24 cellular contexts compared by ENCODE assay signal in the genomic region with DNA sequence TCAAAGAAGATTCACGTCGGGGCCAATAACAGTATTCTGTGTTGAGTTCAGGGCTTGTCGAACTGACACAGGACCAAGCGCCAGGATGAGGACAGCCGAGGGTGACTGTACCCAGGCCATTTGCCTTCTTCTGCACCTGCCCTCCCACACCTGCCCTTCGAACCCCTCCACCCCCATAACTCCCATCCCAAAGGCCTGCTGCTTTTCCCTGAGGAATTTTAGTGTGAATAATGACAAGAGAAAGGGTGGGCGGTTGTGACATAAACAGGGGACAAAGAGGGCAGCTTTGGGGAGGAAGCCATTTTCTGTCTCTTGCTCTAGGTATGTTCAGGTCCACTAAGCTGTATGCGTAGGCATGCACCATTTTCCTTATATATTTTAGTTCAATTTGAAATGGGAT. TPM values are rescaled to one million over a fixed set of nuclear protein-coding genes. Genes with fewer than 3 reads are reported as not detected.
DNase-seq lines count a peak whose midpoint lies in the region; ATAC-seq and TF ChIP-seq lines count a peak whose summit lies in the region.
"Had no signal": no experiment of that assay in that cellular context is flagged by ENCODE, and none has a peak within 500 bp of the region (broad histone marks: within the 10 kb centered on the region; RNA-seq: fewer than 3 reads in every experiment).

No MANE protein-coding gene starts in this region.

- H3K36me3 ChIP-seq in HEK293 (ENCODE audit: control insufficient read depth in 2 of 2, insufficient read depth in 1 of 2, low read length in 2 of 2) (no peaks in the 10 kb centered on the region), sigmoid colon (no peaks in the 10 kb centered on the region)
- H3K36me3 ChIP-seq: BE2C; BLaER1 treated with 17β-estradiol and CSF1 and Interleukin-3, amounts not matched to agents 10 nM and 100 nM had no signal

- CTCF ChIA-PET in HEK293 (lab: Yijun Ruan, JAX), result interaction anchor here (0.6 kb wide), 1 partner anchor 320 kb away, joined by 5 read pairs; no protein-coding TSS in a partner anchor

- H3K27ac ChIP-seq in HEK293 (ENCODE audit: extremely low read depth, low read depth, low read length) (no peak overlapping the region), sigmoid colon (no peak overlapping the region)
- H3K27ac ChIP-seq: A549; BLaER1 treated with 17β-estradiol and CSF1 and Interleukin-3, amounts not matched to agents 10 nM and 100 nM had no signal

- TF ChIP-seq CTCF in HEK293 (tag by site-specific recombination; IDR thresholded peaks at IDR 0.05) (no peak), sigmoid colon (IDR thresholded peaks at IDR 0.05) (no peak)

- intact Hi-C loops in sigmoid colon (cut with DNase I), result no loop called here

- POLR2A ChIA-PET in HEK293 (lab: Yijun Ruan, JAX), result no interaction called here

- DNase-seq in activated CD8-positive, alpha-beta memory T cell treated with anti-CD3 and anti-CD28 coated beads, Interleukin-2, amount 50 U/mL, for 48 hours, result peak; percentile 37
- peak; percentile 47 for DNase-seq in sigmoid colon
- no peak for DNase-seq in hypothalamus (lab: John Stamatoyannopoulos, UW)
- DNase-seq in NCI-H82 (lab: John Stamatoyannopoulos, UW), result no peak
- DNase-seq: 8988T; ACHN; AML-193; BE2C; CD4-positive, alpha-beta T cell; CD8-positive, alpha-beta memory T cell; DMS 273 treated with DMSO at 0.1 percent for 48 hours; DMS53; DMS79 treated with DMSO at 0.1 percent for 48 hours; GF-D8; H9; HFFc6 had no signal

- no peak for ATAC-seq in GM21360 (IDR thresholded peaks at IDR 0.05; ENCODE audit: unreplicated experiment)
- ATAC-seq: A549, GM23338, HCT116 had no signal

- no peaks in the 10 kb centered on the region for H3K9me3 ChIP-seq in HEK293 (ENCODE audit: control insufficient read depth, insufficient read depth, low read depth, low read length)
- H3K9me3 ChIP-seq in sigmoid colon, result no peaks in the 10 kb centered on the region
- H3K9me3 ChIP-seq: A549; BE2C; BLaER1 treated with 17β-estradiol and CSF1 and Interleukin-3, amounts not matched to agents 10 nM and 100 nM had no signal

- 80 to 82% methylated on average over 8 of the region's 8 CpGs for WGBS in sigmoid colon, 2 donors

- TF ChIP-seq EP300 in sigmoid colon (IDR thresholded peaks at IDR 0.05), result no peak

- peaks cover 15 to 58% (median 19%) of the 10 kb centered on the region in 3 donors for H3K27me3 ChIP-seq in sigmoid colon

- H3K4me3 ChIP-seq in HEK293 (ENCODE audit: low read depth, low read length), result no peak overlapping the region
- H3K4me3 ChIP-seq in sigmoid colon, result no peak overlapping the region
- H3K4me3 ChIP-seq: A549; BLaER1 treated with 17β-estradiol and CSF1 and Interleukin-3, amounts not matched to agents 10 nM and 100 nM; GM23338 had no signal

- H3K4me1 ChIP-seq in HEK293 (ENCODE audit: control insufficient read depth, insufficient read depth, low read length), result no peaks in the 10 kb centered on the region
- peaks cover 0 to 5% (median 2%) of the 10 kb centered on the region in 4 donors for H3K4me1 ChIP-seq in sigmoid colon
- H3K4me1 ChIP-seq: A549; BE2C; BLaER1 treated with 17β-estradiol and CSF1 and Interleukin-3, amounts not matched to agents 10 nM and 100 nM had no signal

- TF ChIP-seq POLR2A in sigmoid colon (IDR thresholded peaks at IDR 0.05), result no peak

TF ChIP-seq in HEK293, 187 proteins besides CTCF, POLR2A, EP300 and RAD21:
- TF ChIP-seq EGR2 (tag by site-specific recombination; IDR thresholded peaks at IDR 0.05; ENCODE audit: low read depth) (peak; percentile 69), ZFHX2 (tag by site-specific recombination; conservative IDR thresholded peaks at IDR 0.05) (peak; percentile 52), KLF10 (tag by site-specific recombination; IDR thresholded peaks at IDR 0.05) (no peak), ZNF350 (tag by site-specific recombination; IDR thresholded peaks at IDR 0.05) (no peak), ZNF155 (tag by site-specific recombination; IDR thresholded peaks at IDR 0.05) (no peak)

RNA-seq across cellular contexts. Expression of gene GJA3, which starts 26.1 kb away (rescaled TPM):
- not detected for total RNA-seq in sigmoid colon
- polyA plus RNA-seq in sigmoid colon, result under 1 TPM in 1 of 3 donors, not detected in 2; 0.10 TPM
- total RNA-seq: CD4-positive, alpha-beta T cell had no signal
- polyA plus RNA-seq: CD14-positive monocyte had no signal

RNA-seq across cellular contexts. Expression of gene GJB2, which starts 58.0 kb away (rescaled TPM):
- total RNA-seq in sigmoid colon, result under 1 TPM in 1 of 4 donors, not detected in 3; 0.49 TPM
- polyA plus RNA-seq in sigmoid colon, result 10 to 100 TPM in 1 of 3 donors, 1 to 10 TPM in 2; 6.0 to 25.9 (median 8.6) TPM
- total RNA-seq: G401, GM23338, HFFc6 had no signal
- polyA plus RNA-seq: CD14-positive monocyte; CD8-positive, alpha-beta memory T cell; GM23338 had no signal

Comparison
In these comparisons a context has a peak if more than half of its experiments do, and no peak if none do; other contexts are left out.
1. DNase-seq: peak in activated CD8-positive, alpha-beta memory T cell treated with anti-CD3 and anti-CD28 coated beads, Interleukin-2, amount 50 U/mL, for 48 hours (single experiment) and sigmoid colon (single experiment); none in hypothalamus (0 of 51) and NCI-H82 (single experiment).